ENCODE assay signal across 27 cellular contexts in genomic region chrX:3377560-3377959, GRCh38. TPM values are rescaled to one million over a fixed set of nuclear protein-coding genes. Genes with fewer than 3 reads are reported as not detected.
"Had no signal": no experiment of that assay in that cellular context is flagged by ENCODE, and none has a peak within 500 bp of the region (broad histone marks: within the 10 kb centered on the region; RNA-seq: fewer than 3 reads in every experiment).

No MANE protein-coding gene starts in this region.

- H3K4me3 Mint-ChIP-seq: endodermal cell; memory B cell; natural killer cell; neural progenitor cell; stimulated activated naive B cell treated with anti-CD40 and anti-IgM and Interleukin-4, amounts not matched to agents 10 μg/mL and 1 μg/mL and 100 μg/mL, for 72 hours; stimulated activated naive CD8-positive, alpha-beta T cell treated with anti-CD3 and anti-CD28 coated beads, Interleukin-15, Interleukin-2, amounts not matched to agents 100 ng/mL and 50 ng/mL, for 24 hours had no signal

- H3K27ac Mint-ChIP-seq: endodermal cell; memory B cell; natural killer cell; neural progenitor cell; stimulated activated naive B cell treated with anti-CD40 and anti-IgM and Interleukin-4, amounts not matched to agents 10 μg/mL and 1 μg/mL and 100 μg/mL, for 72 hours; stimulated activated naive CD8-positive, alpha-beta T cell treated with anti-CD3 and anti-CD28 coated beads, Interleukin-15, Interleukin-2, amounts not matched to agents 100 ng/mL and 50 ng/mL, for 24 hours had no signal

- H3K27me3 ChIP-seq: foreskin keratinocyte, gastroesophageal sphincter, heart left ventricle, hepatocyte, neural progenitor cell, right atrium auricular region, tibial nerve, vagina had no signal

- DNase-seq: effector CD8-positive, alpha-beta T cell; endodermal cell; foreskin keratinocyte; heart left ventricle; kidney; natural killer cell; stimulated activated CD4-positive, alpha-beta T cell treated with anti-CD3 and anti-CD28 coated beads, Interleukin-15, amount 100 ng/mL, for 24 hours; stimulated activated CD4-positive, alpha-beta T cell treated with anti-CD3 and anti-CD28 coated beads, Interleukin-2, amount 100 ng/mL, for 48 hours; stimulated activated naive B cell treated with anti-CD40 and anti-IgM and Interleukin-4, amounts not matched to agents 10 μg/mL and 1 μg/mL and 100 μg/mL, for 72 hours had no signal

- H3K4me2 ChIP-seq: hepatocyte, neural progenitor cell had no signal

- H3K9me3 ChIP-seq: gastroesophageal sphincter, heart left ventricle, prostate gland, right atrium auricular region, thoracic aorta, tibial nerve, vagina had no signal

- H3K79me2 ChIP-seq: hepatocyte, parathyroid adenoma had no signal

- FAIRE-seq: colon had no signal

- H3K9ac ChIP-seq: neural progenitor cell, parathyroid adenoma had no signal

- H3K4me3 ChIP-seq: gastroesophageal sphincter, heart left ventricle, hepatocyte, lung, neural progenitor cell, prostate gland, right atrium auricular region, skin epidermis, thoracic aorta, tibial nerve, vagina had no signal

- H3K36me3 ChIP-seq: gastroesophageal sphincter, heart left ventricle, neural progenitor cell, prostate gland, right atrium auricular region, thoracic aorta, tibial nerve, vagina had no signal

- H3K27ac ChIP-seq: epithelial cell of prostate, foreskin keratinocyte, gastroesophageal sphincter, heart left ventricle, hepatocyte, neural progenitor cell, parathyroid adenoma, prostate gland, right atrium auricular region, skin epidermis, thoracic aorta, tibial nerve, vagina had no signal

- H3K27me3 Mint-ChIP-seq: memory B cell; stimulated activated naive B cell treated with anti-CD40 and anti-IgM and Interleukin-4, amounts not matched to agents 10 μg/mL and 1 μg/mL and 100 μg/mL, for 72 hours; stimulated activated naive CD8-positive, alpha-beta T cell treated with anti-CD3 and anti-CD28 coated beads, Interleukin-15, Interleukin-2, amounts not matched to agents 100 ng/mL and 50 ng/mL, for 24 hours had no signal

- ATAC-seq: esophagus mucosa; foreskin keratinocyte; gastroesophageal sphincter; heart left ventricle; left lobe of liver; natural killer cell; stimulated activated naive B cell treated with anti-CD40 and anti-IgM and Interleukin-4, amounts not matched to agents 10 μg/mL and 1 μg/mL and 100 μg/mL, for 72 hours had no signal

- H3K4me1 ChIP-seq: foreskin keratinocyte, gastroesophageal sphincter, heart left ventricle, neural progenitor cell, parathyroid adenoma, prostate gland, right atrium auricular region, tibial nerve, vagina had no signal

- H3K4me1 Mint-ChIP-seq: endodermal cell; memory B cell; natural killer cell; neural progenitor cell; stimulated activated naive B cell treated with anti-CD40 and anti-IgM and Interleukin-4, amounts not matched to agents 10 μg/mL and 1 μg/mL and 100 μg/mL, for 72 hours had no signal

- H3K36me3 Mint-ChIP-seq: memory B cell; natural killer cell; neural progenitor cell; stimulated activated naive B cell treated with anti-CD40 and anti-IgM and Interleukin-4, amounts not matched to agents 10 μg/mL and 1 μg/mL and 100 μg/mL, for 72 hours had no signal

- H2AFZ ChIP-seq: hepatocyte, neural progenitor cell, parathyroid adenoma had no signal

RNA-seq across cellular contexts. Expression of gene MXRA5, which starts 31.1 kb away (rescaled TPM):
- total RNA-seq: mononuclear cell, natural killer cell had no signal
